In genomic region chr11:70785372-70785771, GRCh38 we compare ENCODE assay signal across 22 cellular contexts.
DNase-seq lines count a peak whose midpoint lies in the region; ATAC-seq and TF ChIP-seq lines count a peak whose summit lies in the region.
"Had no signal": no experiment of that assay in that cellular context is flagged by ENCODE, and none has a peak within 500 bp of the region (broad histone marks: within the 10 kb centered on the region; RNA-seq: fewer than 3 reads in every experiment).

No MANE protein-coding gene starts in this region.

- no peak overlapping the region for H3K4me3 ChIP-seq in mucosa of descending colon
- H3K4me3 ChIP-seq in upper lobe of right lung: no peak overlapping the region
- H3K4me3 ChIP-seq: A549; BLaER1 treated with 17β-estradiol and CSF1 and Interleukin-3, amounts not matched to agents 10 nM and 100 nM; GM12878 had no signal

- no peaks in the 10 kb centered on the region for H3K27me3 ChIP-seq in upper lobe of right lung
- H3K27me3 ChIP-seq: BE2C; BLaER1 treated with 17β-estradiol and CSF1 and Interleukin-3, amounts not matched to agents 10 nM and 100 nM had no signal

- no peak overlapping the region for H3K27ac ChIP-seq in upper lobe of right lung
- H3K27ac ChIP-seq: A549; BLaER1 treated with 17β-estradiol and CSF1 and Interleukin-3, amounts not matched to agents 10 nM and 100 nM had no signal

- H3K4me1 ChIP-seq in mucosa of descending colon (ENCODE audit: low read depth) (peaks cover 3% of the 10 kb centered on the region), upper lobe of right lung (no peaks in the 10 kb centered on the region)
- H3K4me1 ChIP-seq: BE2C had no signal

- H3K36me3 ChIP-seq in mucosa of descending colon (ENCODE audit: low read depth): no peaks in the 10 kb centered on the region
- no peaks in the 10 kb centered on the region for H3K36me3 ChIP-seq in upper lobe of right lung
- H3K36me3 ChIP-seq: BE2C; BLaER1 treated with 17β-estradiol and CSF1 and Interleukin-3, amounts not matched to agents 10 nM and 100 nM had no signal

- no peak for DNase-seq in left colon
- DNase-seq in mucosa of descending colon: no peak
- no peak for DNase-seq in omental fat pad (ENCODE audit: low spot score)
- peak; percentile 42 for DNase-seq in upper lobe of right lung
- no peak for DNase-seq in kidney glomerular epithelial cell (lab: John Stamatoyannopoulos, UW)
- DNase-seq in NCI-H146 treated with DMSO at 0.1 percent for 48 hours (lab: John Stamatoyannopoulos, UW; ENCODE audit: unreplicated experiment): no peak
- DNase-seq: 8988T; ACHN; AML-193; BE2C; CD4-positive, alpha-beta T cell; CD8-positive, alpha-beta memory T cell; DMS 273 treated with DMSO at 0.1 percent for 48 hours; DMS79; EL; GDM1; H7; HCEC 1CT had no signal

- no peaks in the 10 kb centered on the region for H3K9me3 ChIP-seq in mucosa of descending colon
- no peaks in the 10 kb centered on the region for H3K9me3 ChIP-seq in upper lobe of right lung
- H3K9me3 ChIP-seq: A549; BE2C; BLaER1 treated with 17β-estradiol and CSF1 and Interleukin-3, amounts not matched to agents 10 nM and 100 nM had no signal

- TF ChIP-seq CTCF in mucosa of descending colon (IDR thresholded peaks at IDR 0.05) (no peak), omental fat pad (IDR thresholded peaks at IDR 0.05) (no peak), upper lobe of right lung (IDR thresholded peaks at IDR 0.05) (no peak)

- intact Hi-C loops in left colon (cut with DNase I, micrococcal nuclease) (no loop called here), mucosa of descending colon (cut with DNase I, micrococcal nuclease) (no loop called here), upper lobe of right lung (cut with DNase I) (no loop called here)

- peak; percentile 11 for ATAC-seq in left colon
- peak; percentile 16 for ATAC-seq in mucosa of descending colon
- ATAC-seq in omental fat pad (ENCODE audit: low FRiP score): peak; percentile 18
- ATAC-seq in upper lobe of right lung: no peak
- ATAC-seq in GM18519 (IDR thresholded peaks at IDR 0.05; ENCODE audit: low FRiP score, unreplicated experiment): no peak
- ATAC-seq: A549, GM12878 had no signal

Comparison
In these comparisons a context has a peak if more than half of its experiments do, and no peak if none do; other contexts are left out.
1. ATAC-seq: peak in left colon (single experiment), mucosa of descending colon (single experiment) and omental fat pad (single experiment); none in upper lobe of right lung (single experiment) and GM18519 (single experiment).